1 cellular context compared by ENCODE assay signal in genomic region chr3:46488735-46489361, GRCh38.
TF ChIP-seq lines count a peak whose summit lies in the region.

No MANE protein-coding gene starts in this region.

TF ChIP-seq in WTC11, 78 proteins besides CTCF, POLR2A, EP300 and RAD21 (continued from another document and continues in another):
- TF ChIP-seq ARID4B (CRISPR knock-in tag; IDR thresholded peaks at IDR 0.05; ENCODE audit: borderline replicate concordance), result 0 out of 2 replicates have a peak, but pooled peaks have one; percentile 33
- no peak; the same call in 1 of the 2 replicates for TF ChIP-seq ZBTB21 (CRISPR knock-in tag; IDR thresholded peaks at IDR 0.05; ENCODE audit: borderline replicate concordance)
- TF ChIP-seq RELA (CRISPR knock-in tag; IDR thresholded peaks at IDR 0.05; ENCODE audit: borderline replicate concordance), result no peak; the same call in 1 of the 2 replicates
- no peak for TF ChIP-seq NR3C1 (CRISPR knock-in tag; conservative IDR thresholded peaks at IDR 0.05; ENCODE audit: low read depth)
- peak; percentile 89; the same call in 1 of the 2 replicates for TF ChIP-seq CREB1 (CRISPR knock-in tag; IDR thresholded peaks at IDR 0.05)
- TF ChIP-seq TEAD1 (CRISPR knock-in tag; IDR thresholded peaks at IDR 0.05), result peak; percentile 80; the same call in 1 of the 2 replicates
- TF ChIP-seq ZNF396 (CRISPR knock-in tag; IDR thresholded peaks at IDR 0.05; ENCODE audit: borderline replicate concordance), result no peak
- no peak for TF ChIP-seq IRF2 (CRISPR knock-in tag; IDR thresholded peaks at IDR 0.05; ENCODE audit: borderline replicate concordance, low read depth)
- TF ChIP-seq ZNF425 (CRISPR knock-in tag; conservative IDR thresholded peaks at IDR 0.05), result no peak
- TF ChIP-seq E2F1 (CRISPR knock-in tag; IDR thresholded peaks at IDR 0.05), result no peak
- TF ChIP-seq JAZF1 (CRISPR knock-in tag; IDR thresholded peaks at IDR 0.05), result no peak
- TF ChIP-seq MLX (CRISPR knock-in tag; IDR thresholded peaks at IDR 0.05), result no peak; the same call in 1 of the 2 replicates
- TF ChIP-seq OVOL2 (CRISPR knock-in tag; IDR thresholded peaks at IDR 0.05; ENCODE audit: borderline replicate concordance), result no peak
- peak; percentile 93 for TF ChIP-seq MAX (CRISPR knock-in tag; IDR thresholded peaks at IDR 0.05)
- TF ChIP-seq ATF1 (CRISPR knock-in tag; IDR thresholded peaks at IDR 0.05), result no peak
- no peak for TF ChIP-seq STAT6 (CRISPR knock-in tag; conservative IDR thresholded peaks at IDR 0.05; ENCODE audit: low read depth)
- TF ChIP-seq E2F5 (CRISPR knock-in tag; IDR thresholded peaks at IDR 0.05), result peak; percentile 63; the same call in 1 of the 2 replicates
- TF ChIP-seq AFF4 (CRISPR knock-in tag; IDR thresholded peaks at IDR 0.05; ENCODE audit: borderline replicate concordance), result peak; percentile 79; the same call in 1 of the 2 replicates
- no peak for TF ChIP-seq ZNF121 (CRISPR knock-in tag; IDR thresholded peaks at IDR 0.05)
- TF ChIP-seq TEAD4 (CRISPR knock-in tag; IDR thresholded peaks at IDR 0.05), result no peak
- TF ChIP-seq USF1 (CRISPR knock-in tag; IDR thresholded peaks at IDR 0.05), result peak; percentile 13; the same call in 1 of the 2 replicates
- TF ChIP-seq NFE2L1 (CRISPR knock-in tag; IDR thresholded peaks at IDR 0.05), result peak; percentile 91
- TF ChIP-seq SMAD4 (CRISPR knock-in tag; IDR thresholded peaks at IDR 0.05), result no peak
- no peak for TF ChIP-seq RORB (CRISPR knock-in tag; IDR thresholded peaks at IDR 0.05)
- TF ChIP-seq ELF4 (CRISPR knock-in tag; IDR thresholded peaks at IDR 0.05; ENCODE audit: low read depth), result no peak
- TF ChIP-seq ZNF263 (CRISPR knock-in tag; IDR thresholded peaks at IDR 0.05; ENCODE audit: low read depth), result no peak
- TF ChIP-seq GTF2I (CRISPR knock-in tag; conservative IDR thresholded peaks at IDR 0.05), result no peak
- TF ChIP-seq FOXP4 (CRISPR knock-in tag; IDR thresholded peaks at IDR 0.05), result peak; percentile 91
- no peak for TF ChIP-seq TP53 (CRISPR knock-in tag; IDR thresholded peaks at IDR 0.05)
- TF ChIP-seq SP1 (CRISPR knock-in tag; conservative IDR thresholded peaks at IDR 0.05), result peak; percentile 82
- TF ChIP-seq ZSCAN18 (CRISPR knock-in tag; IDR thresholded peaks at IDR 0.05), result no peak
- no peak for TF ChIP-seq FOXJ3 (CRISPR knock-in tag; IDR thresholded peaks at IDR 0.05; ENCODE audit: borderline replicate concordance)
- peak; percentile 73; the same call in 1 of the 2 replicates for TF ChIP-seq ESRRA (CRISPR knock-in tag; IDR thresholded peaks at IDR 0.05; ENCODE audit: borderline replicate concordance)
- no peak for TF ChIP-seq NFATC4 (CRISPR knock-in tag; IDR thresholded peaks at IDR 0.05)
- no peak for TF ChIP-seq PRRX2 (CRISPR knock-in tag; IDR thresholded peaks at IDR 0.05)
- TF ChIP-seq ZMAT4 (CRISPR knock-in tag; IDR thresholded peaks at IDR 0.05), result no peak
- no peak for TF ChIP-seq JUN (CRISPR knock-in tag; IDR thresholded peaks at IDR 0.05)
- TF ChIP-seq GRHL2 (CRISPR knock-in tag; IDR thresholded peaks at IDR 0.05; ENCODE audit: insufficient replicate concordance, severe bottlenecking), result no peak
